ENCODE assay signal across 2 cellular contexts in genomic region chr14:74348241-74348734, GRCh38.
TF ChIP-seq lines count a peak whose summit lies in the region.

Gene VRTN (plus strand): TSS chr14:74348471. CDS start chr14:74356784, 8,313 bp downstream.

TF ChIP-seq in GM23338, 12 proteins besides CTCF, POLR2A, EP300 and RAD21:
- TF ChIP-seq EZH2phosphoT487 (IDR thresholded peaks at IDR 0.05; ENCODE audit: unreplicated experiment): no peak
- no peak; the same call in 1 of the 2 replicates for TF ChIP-seq ETS1 (IDR thresholded peaks at IDR 0.05)
- peak; percentile 70; the same call in 1 of the 2 replicates for TF ChIP-seq NANOG (IDR thresholded peaks at IDR 0.05; ENCODE audit: borderline replicate concordance)
- 0 out of 2 replicates have a peak, but pooled peaks have one; percentile 36 for TF ChIP-seq ZNF114 (CRISPR knock-in tag; IDR thresholded peaks at IDR 0.05)
- no peak for TF ChIP-seq EZH2 (IDR thresholded peaks at IDR 0.05; ENCODE audit: low read depth, unreplicated experiment)
- TF ChIP-seq REST (IDR thresholded peaks at IDR 0.05; ENCODE audit: unreplicated experiment): no peak
- no peak for TF ChIP-seq ZNF462 (CRISPR knock-in tag; IDR thresholded peaks at IDR 0.05)
- peak; percentile 80 for TF ChIP-seq POLR2AphosphoS5 (IDR thresholded peaks at IDR 0.05; ENCODE audit: low read depth)
- no peak for TF ChIP-seq JUNB (IDR thresholded peaks at IDR 0.05; ENCODE audit: unreplicated experiment)
TF ChIP-seq in GM23338: peak in this region for 3.

TF ChIP-seq in K562, 482 proteins besides CTCF, POLR2A, EP300 and RAD21:
- TF ChIP-seq ZNF830 (CRISPR knock-in tag; IDR thresholded peaks at IDR 0.05): no peak
- TF ChIP-seq SMAD2 (IDR thresholded peaks at IDR 0.05; ENCODE audit: low read depth, low read length): no peak
- no peak for TF ChIP-seq BCLAF1 (IDR thresholded peaks at IDR 0.05; ENCODE audit: borderline replicate concordance in 1 of 2, control insufficient read depth in 1 of 2, low read depth in 2 of 2, low read length in 1 of 2)
- no peak for TF ChIP-seq ZFX (CRISPR knock-in tag; IDR thresholded peaks at IDR 0.05)
- no peak for TF ChIP-seq TGIF2 (CRISPR knock-in tag; IDR thresholded peaks at IDR 0.05)
- no peak for TF ChIP-seq TEAD4 (IDR thresholded peaks at IDR 0.05; ENCODE audit: low read length)
- TF ChIP-seq TEAD4 (CRISPR knock-in tag; IDR thresholded peaks at IDR 0.05; ENCODE audit: borderline replicate concordance): no peak
- no peak for TF ChIP-seq HMBOX1 (IDR thresholded peaks at IDR 0.05)
- no peak for TF ChIP-seq IFI16 (CRISPR knock-in tag; IDR thresholded peaks at IDR 0.05)
- TF ChIP-seq ZNF395 (CRISPR knock-in tag; IDR thresholded peaks at IDR 0.05): no peak
- TF ChIP-seq OTX1 (CRISPR knock-in tag; IDR thresholded peaks at IDR 0.05): no peak
TF ChIP-seq in K562: peak in this region for 0.
